Comparison of ENCODE assay signal across 11 cellular contexts in genomic region chr1:24742090-24742938, GRCh38. TPM values are rescaled to one million over a fixed set of nuclear protein-coding genes. Genes with fewer than 3 reads are reported as not detected.
DNase-seq lines count a peak whose midpoint lies in the region; ATAC-seq and TF ChIP-seq lines count a peak whose summit lies in the region.
"Had no signal": no experiment of that assay in that cellular context is flagged by ENCODE, and none has a peak within 500 bp of the region (broad histone marks: within the 10 kb centered on the region; RNA-seq: fewer than 3 reads in every experiment).

No MANE protein-coding gene starts in this region.

- H3K4me1 ChIP-seq in left ventricle myocardium inferior (peaks cover 50% of the 10 kb centered on the region), hepatocyte (ENCODE audit: insufficient read depth) (peaks cover 24% of the 10 kb centered on the region), upper lobe of left lung (peaks cover 18 to 28% (median 25%) of the 10 kb centered on the region in 4 donors)

- H3K36me3 Mint-ChIP-seq in T-helper 2 cell treated with Interferon-gamma antibody and Interleukin-4, amounts not matched to agents 5 μg/mL and 100 μg/mL, for 36 hours (ENCODE audit: low read depth) = no peaks in the 10 kb centered on the region

- H3K36me3 ChIP-seq in left ventricle myocardium inferior = no peaks in the 10 kb centered on the region
- no peaks in the 10 kb centered on the region for H3K36me3 ChIP-seq in hepatocyte (replicated peaks; ENCODE audit: insufficient read depth, low read depth)
- H3K36me3 ChIP-seq in upper lobe of left lung = no peaks in the 10 kb centered on the region
- H3K36me3 ChIP-seq: pancreas, suprapubic skin had no signal

- H3K9me3 ChIP-seq in left ventricle myocardium inferior (replicated peaks) (no peaks in the 10 kb centered on the region), hepatocyte (ENCODE audit: low read depth) (no peaks in the 10 kb centered on the region), upper lobe of left lung (no peaks in the 10 kb centered on the region)
- H3K9me3 ChIP-seq: pancreas, suprapubic skin had no signal

- WGBS in hepatocyte (ENCODE audit: low lambda C conversion rate, missing lambda C conversion rate) = 61% methylated on average over 9 of the region's 9 CpGs
- WGBS in upper lobe of left lung, 2 donors = 61 to 62% methylated on average over 9 of the region's 9 CpGs

- no peaks in the 10 kb centered on the region for H3K9me3 Mint-ChIP-seq in T-helper 2 cell treated with Interferon-gamma antibody and Interleukin-4, amounts not matched to agents 5 μg/mL and 100 μg/mL, for 36 hours

- DNase-seq in left ventricle myocardium inferior = no peak
- no peak for DNase-seq in left cardiac atrium
- peak; percentile 24 for DNase-seq in T-helper 2 cell treated with Interferon-gamma antibody and Interleukin-4, amounts not matched to agents 5 μg/mL and 100 μg/mL, for 36 hours (ENCODE audit: low spot score)
- peak; percentile 56 for DNase-seq in hepatocyte (ENCODE audit: low spot score)
- no peak for DNase-seq in upper lobe of left lung
- DNase-seq in stimulated activated CD4-positive, alpha-beta T cell treated with anti-CD3 and anti-CD28 coated beads, Interleukin-4, amount 100 ng/mL, for 1 hour = no peak
- DNase-seq: NCI-H1694, pancreas had no signal

- peaks cover 6% of the 10 kb centered on the region for H4K20me1 ChIP-seq in hepatocyte (ENCODE audit: insufficient read depth, poor library complexity, severe bottlenecking)

- no peak for TF ChIP-seq POLR2A in upper lobe of left lung (IDR thresholded peaks at IDR 0.05)

- H3K27ac Mint-ChIP-seq in T-helper 2 cell treated with Interferon-gamma antibody and Interleukin-4, amounts not matched to agents 5 μg/mL and 100 μg/mL, for 36 hours = no peak overlapping the region

- no peak overlapping the region for H2AFZ ChIP-seq in hepatocyte

- H3K9me2 ChIP-seq in hepatocyte (replicated peaks; ENCODE audit: insufficient read depth) = no peaks in the 10 kb centered on the region

- H3K27me3 ChIP-seq in left ventricle myocardium inferior (ENCODE audit: low read depth) = no peaks in the 10 kb centered on the region
- no peaks in the 10 kb centered on the region for H3K27me3 ChIP-seq in hepatocyte
- H3K27me3 ChIP-seq in upper lobe of left lung = no peaks in the 10 kb centered on the region
- H3K27me3 ChIP-seq: pancreas, suprapubic skin had no signal

- TF ChIP-seq CTCF in left ventricle myocardium inferior (IDR thresholded peaks at IDR 0.05; ENCODE audit: borderline replicate concordance) = no peak
- no peak for TF ChIP-seq CTCF in hepatocyte (IDR thresholded peaks at IDR 0.05; ENCODE audit: poor library complexity)
- no peak for TF ChIP-seq CTCF in upper lobe of left lung (IDR thresholded peaks at IDR 0.05)

- peaks cover 17% of the 10 kb centered on the region for H3K79me2 ChIP-seq in hepatocyte

- no peaks in the 10 kb centered on the region for H3K27me3 Mint-ChIP-seq in T-helper 2 cell treated with Interferon-gamma antibody and Interleukin-4, amounts not matched to agents 5 μg/mL and 100 μg/mL, for 36 hours (ENCODE audit: low read depth)

- intact Hi-C loops in left ventricle myocardium inferior (cut with micrococcal nuclease) (loop anchor here (10.0 kb wide), 1 partner anchor 48 kb away; no protein-coding TSS in a partner anchor), left cardiac atrium (cut with DNase I) (loop anchor here (10.0 kb wide), 3 partner anchors 48 to 492 kb away; partner anchors contain the start of gene SYF2 (in 1 of the 2))

- no peak overlapping the region for H3K4me3 Mint-ChIP-seq in T-helper 2 cell treated with Interferon-gamma antibody and Interleukin-4, amounts not matched to agents 5 μg/mL and 100 μg/mL, for 36 hours

- H3K27ac ChIP-seq in left ventricle myocardium inferior (replicated peaks) (peak overlapping the region; percentile 98), hepatocyte (peak overlapping the region; percentile 94), upper lobe of left lung (peak overlapping the region; percentile 22 to 99 (median 28))
- H3K27ac ChIP-seq: pancreas had no signal

- H3K4me1 Mint-ChIP-seq in T-helper 2 cell treated with Interferon-gamma antibody and Interleukin-4, amounts not matched to agents 5 μg/mL and 100 μg/mL, for 36 hours (ENCODE audit: low read depth) = peaks cover 28% of the 10 kb centered on the region

- TF ChIP-seq EP300 in upper lobe of left lung (IDR thresholded peaks at IDR 0.05) = no peak

- ATAC-seq in left cardiac atrium = no peak
- no peak for ATAC-seq in upper lobe of left lung (ENCODE audit: low FRiP score in 2 of 2)
- ATAC-seq in HG02852 (IDR thresholded peaks at IDR 0.05; ENCODE audit: unreplicated experiment) = no peak
- no peak for ATAC-seq in HG03460 (IDR thresholded peaks at IDR 0.05; ENCODE audit: unreplicated experiment)
- ATAC-seq: pancreas had no signal

- peak overlapping the region; percentile 75 for H3K4me2 ChIP-seq in hepatocyte

- H3K4me3 ChIP-seq in left ventricle myocardium inferior = no peak overlapping the region
- no peak overlapping the region for H3K4me3 ChIP-seq in hepatocyte
- no peak overlapping the region for H3K4me3 ChIP-seq in upper lobe of left lung
- H3K4me3 ChIP-seq: pancreas, suprapubic skin had no signal

RNA-seq across cellular contexts. Expression of gene CLIC4, which starts 2.9 kb away (rescaled TPM):
- total RNA-seq in left ventricle myocardium inferior (325 TPM), left cardiac atrium (100 to 1,000 TPM; 164 to 263 TPM), hepatocyte (233 and 259 TPM in 2 replicates), upper lobe of left lung (100 to 1,000 TPM in 4 of 6 donors, 10 to 100 TPM in 2; 44.0 to 234 (median 147) TPM)
- 119 and 146 TPM in 2 replicates for polyA plus RNA-seq in hepatocyte

Comparison
In these comparisons a context has a peak if more than half of its experiments do, and no peak if none do; other contexts are left out.
1. DNase-seq: peak in T-helper 2 cell treated with Interferon-gamma antibody and Interleukin-4, amounts not matched to agents 5 μg/mL and 100 μg/mL, for 36 hours (single experiment) and hepatocyte (single experiment); none in left ventricle myocardium inferior (single experiment), left cardiac atrium (single experiment), upper lobe of left lung (0 of 2) and stimulated activated CD4-positive, alpha-beta T cell treated with anti-CD3 and anti-CD28 coated beads, Interleukin-4, amount 100 ng/mL, for 1 hour (single experiment).
2. H3K27ac ChIP-seq: peak in every context shown above with its lines; median percentile 98 in left ventricle myocardium inferior; 94 in hepatocyte; 28 in upper lobe of left lung.